27 cellular contexts compared by ENCODE assay signal in the genomic region with DNA sequence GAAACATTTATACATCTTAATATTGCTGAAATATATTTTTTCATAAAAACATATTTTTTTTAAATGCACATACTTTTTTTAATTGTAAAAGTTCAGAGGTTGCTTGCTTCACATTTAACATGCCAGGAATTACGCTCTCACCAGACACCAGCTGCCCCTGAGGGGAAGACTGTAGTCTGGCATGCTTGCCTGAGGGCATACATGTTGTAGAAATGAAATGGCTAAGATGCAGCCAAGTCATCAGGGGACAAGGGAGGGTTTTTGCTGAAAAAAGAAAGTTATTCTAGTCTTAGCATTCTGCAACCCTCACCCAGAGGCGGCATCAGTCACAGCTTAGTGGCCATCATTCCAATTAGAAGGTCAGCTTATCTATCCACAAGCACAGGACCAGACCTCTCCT.
"Had no signal": no experiment of that assay in that cellular context is flagged by ENCODE, and none has a peak within 500 bp of the region (broad histone marks: within the 10 kb centered on the region; RNA-seq: fewer than 3 reads in every experiment).

No MANE protein-coding gene starts in this region.

- DNase-seq: activated CD4-positive, alpha-beta memory T cell treated with anti-CD3 and anti-CD28 coated beads for 36 hours; activated CD4-positive, alpha-beta T cell treated with anti-CD3 and anti-CD28 coated beads, Interleukin-2, amount 10 ng/mL, durations not matched to agents 7 days and 5 days; activated CD4-positive, CD25-positive, alpha-beta regulatory T cell; activated CD8-positive, alpha-beta memory T cell treated with anti-CD3 and anti-CD28 coated beads for 24 hours; activated effector memory CD4-positive, alpha-beta T cell treated with anti-CD3 and anti-CD28 coated beads, Interleukin-2, amount 50 U/mL, for 16 hours; activated naive CD4-positive, alpha-beta T cell treated with Interleukin-2 at 50 U/mL for 16 hours; activated naive CD8-positive, alpha-beta T cell treated with anti-CD3 and anti-CD28 coated beads, Interleukin-2, amount 50 U/mL, for 24 hours; activated T-cell treated with anti-CD3 and anti-CD28 coated beads, Interleukin-2, amount 50 U/mL, for 4 hours; amygdala; MG63; MV-4-11; NCI-H1092 treated with DMSO at 0.1 percent for 48 hours; NCI-H1417 treated with DMSO at 0.1 percent for 48 hours; NCI-H1694; NCI-H2029; NCI-H2107; NCI-H2171 treated with DMSO at 0.1 percent for 48 hours; NCI-H345; NCI-H510A treated with DMSO at 0.1 percent for 48 hours; Peyer's patch; Right ventricle myocardium superior; T-helper 17 cell; T-helper 9 cell had no signal

- H3K36me3 Mint-ChIP-seq: activated CD4-positive, alpha-beta memory T cell treated with anti-CD3 and anti-CD28 coated beads for 36 hours; activated naive CD4-positive, alpha-beta T cell treated with anti-CD3 and anti-CD28 coated beads, Interleukin-2, amount 50 U/mL, for 72 hours; brain had no signal

- H3K27ac ChIP-seq: Peyer's patch, RWPE1, SJSA1 had no signal

- H3K4me3 Mint-ChIP-seq: activated CD4-positive, alpha-beta memory T cell treated with anti-CD3 and anti-CD28 coated beads for 36 hours; activated CD4-positive, alpha-beta T cell treated with anti-CD3 and anti-CD28 coated beads, Interleukin-2, amount 10 ng/mL, durations not matched to agents 7 days and 5 days; activated naive CD8-positive, alpha-beta T cell treated with anti-CD3 and anti-CD28 coated beads, Interleukin-2, amount 50 U/mL, for 24 hours; activated T-cell treated with anti-CD3 and anti-CD28 coated beads, Interleukin-2, amount 50 U/mL, for 4 hours; brain; T-helper 17 cell had no signal

- H3K9me3 Mint-ChIP-seq: brain had no signal

- H3K4me3 ChIP-seq: MG63, Peyer's patch, SJSA1 had no signal

- H3K9me3 ChIP-seq: MG63, Peyer's patch, SJSA1 had no signal

- H3K36me3 ChIP-seq: MG63, Peyer's patch, SJSA1 had no signal

- H3K4me1 ChIP-seq: Peyer's patch, SJSA1 had no signal

- H3K27ac Mint-ChIP-seq: activated CD4-positive, alpha-beta memory T cell treated with anti-CD3 and anti-CD28 coated beads for 36 hours; activated CD4-positive, alpha-beta T cell treated with anti-CD3 and anti-CD28 coated beads, Interleukin-2, amount 10 ng/mL, durations not matched to agents 7 days and 5 days; activated naive CD4-positive, alpha-beta T cell treated with anti-CD3 and anti-CD28 coated beads, Interleukin-2, amount 50 U/mL, for 72 hours; activated naive CD8-positive, alpha-beta T cell treated with anti-CD3 and anti-CD28 coated beads, Interleukin-2, amount 50 U/mL, for 24 hours; brain; T-helper 17 cell had no signal

- H3K4me1 Mint-ChIP-seq: activated CD4-positive, alpha-beta T cell treated with anti-CD3 and anti-CD28 coated beads, Interleukin-2, amount 10 ng/mL, durations not matched to agents 7 days and 5 days; activated naive CD8-positive, alpha-beta T cell treated with anti-CD3 and anti-CD28 coated beads, Interleukin-2, amount 50 U/mL, for 24 hours; brain; T-helper 17 cell had no signal

- ATAC-seq: activated naive CD4-positive, alpha-beta T cell treated with anti-CD3 and anti-CD28 coated beads, Interleukin-2, amount 50 U/mL, for 72 hours; activated naive CD8-positive, alpha-beta T cell treated with anti-CD3 and anti-CD28 coated beads, Interleukin-2, amount 50 U/mL, for 24 hours; activated T-cell treated with anti-CD3 and anti-CD28 coated beads, Interleukin-2, amount 50 U/mL, for 4 hours; T-helper 17 cell had no signal

- H3K27me3 ChIP-seq: MG63, Peyer's patch, SJSA1 had no signal

- H3K27me3 Mint-ChIP-seq: activated CD4-positive, alpha-beta memory T cell treated with anti-CD3 and anti-CD28 coated beads for 36 hours; activated CD4-positive, alpha-beta T cell treated with anti-CD3 and anti-CD28 coated beads, Interleukin-2, amount 10 ng/mL, durations not matched to agents 7 days and 5 days; activated naive CD8-positive, alpha-beta T cell treated with anti-CD3 and anti-CD28 coated beads, Interleukin-2, amount 50 U/mL, for 24 hours; brain; T-helper 17 cell had no signal
